16 cellular contexts compared by ENCODE assay signal in genomic region chr4:185013715-185014114, GRCh38. TPM values are rescaled to one million over a fixed set of nuclear protein-coding genes. Genes with fewer than 3 reads are reported as not detected.
DNase-seq lines count a peak whose midpoint lies in the region; TF ChIP-seq lines count a peak whose summit lies in the region.
"Had no signal": no experiment of that assay in that cellular context is flagged by ENCODE, and none has a peak within 500 bp of the region (broad histone marks: within the 10 kb centered on the region; RNA-seq: fewer than 3 reads in every experiment).

No MANE protein-coding gene starts in this region.

- H3K23ac ChIP-seq in H9 (ENCODE audit: insufficient read length, low read depth, low read length) (no peak overlapping the region), mesendoderm (ENCODE audit: low read length) (no peak overlapping the region)

- H2AFZ ChIP-seq in H9 (ENCODE audit: low read length) (no peak overlapping the region), osteoblast (ENCODE audit: low read length) (no peak overlapping the region)

- no peak overlapping the region for H2BK15ac ChIP-seq in H9 (ENCODE audit: low read depth, low read length)
- H2BK15ac ChIP-seq in mesendoderm (replicated peaks; ENCODE audit: low read depth) = no peak overlapping the region

- H4K8ac ChIP-seq in H9 (replicated peaks; ENCODE audit: insufficient read length, low read depth, low read length) (no peak overlapping the region), mesendoderm (ENCODE audit: low read depth, low read length) (no peak overlapping the region)

- H3K4me1 ChIP-seq in H9 (ENCODE audit: insufficient read depth, low read length) = peaks cover 2% of the 10 kb centered on the region; the same call in 1 of the 2 replicates
- H3K4me1 ChIP-seq in osteoblast (ENCODE audit: insufficient read depth, low read length) = no peaks in the 10 kb centered on the region
- H3K4me1 ChIP-seq in ovary (ENCODE audit: insufficient read depth) = no peaks in the 10 kb centered on the region
- H3K4me1 ChIP-seq in mesendoderm (ENCODE audit: control insufficient read depth, low read depth, low read length) = peaks cover 2% of the 10 kb centered on the region
- H3K4me1 ChIP-seq: A549 had no signal

- H2BK120ac ChIP-seq in H9 (ENCODE audit: low read depth, low read length, poor library complexity, severe bottlenecking) = no peak overlapping the region
- H2BK120ac ChIP-seq in mesendoderm (ENCODE audit: low read depth, low read length) = no peak overlapping the region

- H2BK5ac ChIP-seq in H9 (ENCODE audit: insufficient read length, low read length) (no peak overlapping the region), mesendoderm (ENCODE audit: low read length) (no peak overlapping the region)

- H3K4ac ChIP-seq in H9 (ENCODE audit: low read depth, low read length) (no peak overlapping the region), mesendoderm (ENCODE audit: low read depth, low read length) (no peak overlapping the region)

- peaks cover 3% of the 10 kb centered on the region for H3K36me3 Mint-ChIP-seq in activated CD4-positive, alpha-beta T cell treated with anti-CD3 and anti-CD28 coated beads, Interleukin-2, amount 10 ng/mL, durations not matched to agents 24 days and 14 days (ENCODE audit: low read depth)
- no peaks in the 10 kb centered on the region for H3K36me3 Mint-ChIP-seq in H9 (ENCODE audit: insufficient read depth in 1 of 3, low read depth in 3 of 3)
- H3K36me3 Mint-ChIP-seq in brain = no peaks in the 10 kb centered on the region
- H3K36me3 Mint-ChIP-seq: CD14-positive monocyte had no signal

- no peaks in the 10 kb centered on the region for H3K36me3 ChIP-seq in osteoblast (ENCODE audit: insufficient read depth, low read length)
- no peaks in the 10 kb centered on the region for H3K36me3 ChIP-seq in ovary
- H3K36me3 ChIP-seq in mesendoderm (ENCODE audit: control insufficient read depth, insufficient read depth, low read length) = no peaks in the 10 kb centered on the region

- no peaks in the 10 kb centered on the region for H3K9me3 Mint-ChIP-seq in activated CD4-positive, alpha-beta T cell treated with anti-CD3 and anti-CD28 coated beads, Interleukin-2, amount 10 ng/mL, durations not matched to agents 24 days and 14 days
- H3K9me3 Mint-ChIP-seq in H9 = peaks cover 0 to 6% of the 10 kb centered on the region in 2 experiments; a peak in 3 of 5 replicates
- H3K9me3 Mint-ChIP-seq in brain = peaks cover 0 to 16% (median 0%) of the 10 kb centered on the region in 5 experiments

- peaks cover 15% of the 10 kb centered on the region for H3K23me2 ChIP-seq in H9 (ENCODE audit: insufficient read length, low read depth, low read length, poor library complexity, severe bottlenecking)

- no peak overlapping the region for H2BK12ac ChIP-seq in H9 (ENCODE audit: insufficient read length, low read depth, low read length)

- peaks cover 86% of the 10 kb centered on the region for H3K27me3 Mint-ChIP-seq in activated CD4-positive, alpha-beta T cell treated with anti-CD3 and anti-CD28 coated beads, Interleukin-2, amount 10 ng/mL, durations not matched to agents 24 days and 14 days
- H3K27me3 Mint-ChIP-seq in H9 (ENCODE audit: low read depth) (peaks cover 100% of the 10 kb centered on the region), brain (peaks cover 94% of the 10 kb centered on the region)

- TF ChIP-seq EP300 in ovary (IDR thresholded peaks at IDR 0.05) = no peak

- no peak overlapping the region for H3K56ac ChIP-seq in H9 (ENCODE audit: insufficient read length, low read depth, low read length)
- no peak overlapping the region for H3K56ac ChIP-seq in mesendoderm (ENCODE audit: low read length)

- no peak overlapping the region for H3K14ac ChIP-seq in H9 (ENCODE audit: insufficient read depth, low read length)

- intact Hi-C loops in activated CD4-positive, alpha-beta T cell treated with anti-CD3 and anti-CD28 coated beads, Interleukin-2, amount 10 ng/mL, durations not matched to agents 24 days and 14 days (cut with micrococcal nuclease) = loop anchor here (2.0 to 10.0 kb wide), 3 partner anchors 115 to 1711 kb away; partner anchors contain the start of gene FAT1
- intact Hi-C loops in ovary (cut with DNase I) = no loop called here

- no peaks in the 10 kb centered on the region for H3K9me3 ChIP-seq in H9 (ENCODE audit: control insufficient read depth, low read depth, low read length)
- no peaks in the 10 kb centered on the region for H3K9me3 ChIP-seq in osteoblast (ENCODE audit: low read depth, low read length)
- no peaks in the 10 kb centered on the region for H3K9me3 ChIP-seq in ovary
- H3K9me3 ChIP-seq: A549, Caco-2 had no signal

- H2AK5ac ChIP-seq in H9 (ENCODE audit: insufficient read length, low read length) (no peak overlapping the region), mesendoderm (ENCODE audit: low read length) (no peak overlapping the region)

- H3K4me1 Mint-ChIP-seq in activated CD4-positive, alpha-beta T cell treated with anti-CD3 and anti-CD28 coated beads, Interleukin-2, amount 10 ng/mL, durations not matched to agents 24 days and 14 days = peaks cover 11% of the 10 kb centered on the region
- H3K4me1 Mint-ChIP-seq in H9 (peaks cover 37 to 49% of the 10 kb centered on the region in 2 experiments), brain (peaks cover 50% of the 10 kb centered on the region)

- no peak overlapping the region for H3K9ac ChIP-seq in H9 (ENCODE audit: extremely low read depth, insufficient read length, low read length)
- no peak overlapping the region for H3K9ac ChIP-seq in mesendoderm (ENCODE audit: low read length)

- TF ChIP-seq CTCF in H9 (conservative IDR thresholded peaks at IDR 0.05) (no peak), brain (conservative IDR thresholded peaks at IDR 0.05) (no peak), osteoblast (IDR thresholded peaks at IDR 0.05; ENCODE audit: extremely low read depth, low read depth, low read length) (no peak), ovary (IDR thresholded peaks at IDR 0.05) (no peak)

- H3K27ac ChIP-seq in H9 (ENCODE audit: insufficient read length, low read depth, low read length) (no peak overlapping the region), osteoblast (ENCODE audit: low read depth, low read length) (no peak overlapping the region), ovary (no peak overlapping the region), mesendoderm (ENCODE audit: low read depth, low read length) (no peak overlapping the region)
- H3K27ac ChIP-seq: A549 had no signal

- H3K79me2 ChIP-seq in H9 (ENCODE audit: insufficient read depth, low read length) (no peaks in the 10 kb centered on the region), osteoblast (ENCODE audit: insufficient read depth, low read length) (no peaks in the 10 kb centered on the region), mesendoderm (ENCODE audit: control insufficient read depth, insufficient read depth, low read length) (no peaks in the 10 kb centered on the region)

- H3K4me3 ChIP-seq in osteoblast (ENCODE audit: insufficient read depth, low read length) = no peak overlapping the region
- no peak overlapping the region for H3K4me3 ChIP-seq in ovary
- no peak overlapping the region for H3K4me3 ChIP-seq in mesendoderm (ENCODE audit: low read length)
- H3K4me3 ChIP-seq: A549 had no signal

- H2BK20ac ChIP-seq in H9 (ENCODE audit: low read depth, low read length, poor library complexity, severe bottlenecking) = no peak overlapping the region

- H3T11ph ChIP-seq in H9 (ENCODE audit: low read length) = no peak overlapping the region

- no peak for DNase-seq in activated CD4-positive, alpha-beta T cell treated with anti-CD3 and anti-CD28 coated beads, Interleukin-2, amount 10 ng/mL, durations not matched to agents 24 days and 14 days
- no peak for DNase-seq in activated CD4-positive, alpha-beta T cell treated with anti-CD3 and anti-CD28 coated beads, Interleukin-2, amount 50 U/mL, for 4 hours
- DNase-seq in H9 (no peak), osteoblast (ENCODE audit: insufficient read length, low spot score, missing footprints) (no peak), ovary (no peak), dermis blood vessel endothelial cell (no peak), mesendoderm (no peak)
- DNase-seq: Caco-2, DMS53, NCI-H1417 treated with DMSO at 0.1 percent for 48 hours, NCI-H2029 treated with DMSO at 0.1 percent for 48 hours, NCI-H524, SHP77 treated with DMSO at 0.1 percent for 48 hours had no signal

- no CpG with 5 or more reads among the region's 8 CpGs for WGBS in H9 (ENCODE audit: extremely low coverage, insufficient read length, low lambda C conversion rate)
- WGBS in ovary, 3 donors = 16 to 44% (median 41%) methylated on average over 8 of the region's 8 CpGs
- WGBS in mesendoderm (ENCODE audit: extremely low coverage, insufficient coverage, low lambda C conversion rate) = no CpG with 5 or more reads among the region's 8 CpGs

- H3K79me1 ChIP-seq in H9 (ENCODE audit: insufficient read depth, low read depth, low read length, poor library complexity, severe bottlenecking) (no peaks in the 10 kb centered on the region), mesendoderm (ENCODE audit: low read length) (no peaks in the 10 kb centered on the region)

- no peak overlapping the region for H4K5ac ChIP-seq in H9 (ENCODE audit: insufficient read length, low read depth, low read length)
- H4K5ac ChIP-seq in mesendoderm (ENCODE audit: low read length) = no peak overlapping the region

- peak overlapping the region; percentile 0 for H3K4me2 ChIP-seq in H9 (ENCODE audit: insufficient read depth, insufficient read length, low read length)
- peak overlapping the region; percentile 5 for H3K4me2 ChIP-seq in osteoblast (ENCODE audit: insufficient read depth, low read length)
- no peak overlapping the region for H3K4me2 ChIP-seq in mesendoderm (ENCODE audit: low read length)
- H3K4me2 ChIP-seq: A549 had no signal

- no peak overlapping the region for H3K27ac Mint-ChIP-seq in activated CD4-positive, alpha-beta T cell treated with anti-CD3 and anti-CD28 coated beads, Interleukin-2, amount 10 ng/mL, durations not matched to agents 24 days and 14 days
- H3K27ac Mint-ChIP-seq in H9 (no peak overlapping the region), brain (no peak overlapping the region)
- H3K27ac Mint-ChIP-seq: CD14-positive monocyte had no signal

- no peak overlapping the region for H3K18ac ChIP-seq in H9 (ENCODE audit: insufficient read length, low read depth, low read length)
- H3K18ac ChIP-seq in mesendoderm (ENCODE audit: low read length) = no peak overlapping the region

- no peak overlapping the region for H4K91ac ChIP-seq in H9 (ENCODE audit: insufficient read length, low read depth, low read length)

- H4K20me1 ChIP-seq in H9 (ENCODE audit: control insufficient read depth, insufficient read depth, insufficient read length) (no peaks in the 10 kb centered on the region), osteoblast (ENCODE audit: insufficient read depth, low read length) (no peaks in the 10 kb centered on the region)

- TF ChIP-seq POLR2A in ovary (IDR thresholded peaks at IDR 0.05) = no peak

- H3K4me3 Mint-ChIP-seq in activated CD4-positive, alpha-beta T cell treated with anti-CD3 and anti-CD28 coated beads, Interleukin-2, amount 10 ng/mL, durations not matched to agents 24 days and 14 days = peak overlapping the region; percentile 12
- H3K4me3 Mint-ChIP-seq in H9 (peak overlapping the region in 1 of 2 experiments; percentile 41; a peak in 1 of 5 replicates), brain (peak overlapping the region in 3 of 5 experiments; percentile 5 to 19 (median 17))

- H3K27me3 ChIP-seq in H9 (ENCODE audit: insufficient read depth, low read length) = peaks cover 62% of the 10 kb centered on the region
- H3K27me3 ChIP-seq in osteoblast (ENCODE audit: insufficient read depth, low read length) = peaks cover 80% of the 10 kb centered on the region
- H3K27me3 ChIP-seq in ovary = no peaks in the 10 kb centered on the region
- peaks cover 51% of the 10 kb centered on the region for H3K27me3 ChIP-seq in mesendoderm (ENCODE audit: insufficient read depth, low read length, poor library complexity)

RNA-seq across cellular contexts. Expression of gene HELT, which starts 4.6 kb away (rescaled TPM):
- not detected in 2 replicates for total RNA-seq in activated CD4-positive, alpha-beta T cell treated with anti-CD3 and anti-CD28 coated beads, Interleukin-2, amount 10 ng/mL, durations not matched to agents 24 days and 14 days
- total RNA-seq in H9 (2021) = not detected in 2 replicates
- polyA plus RNA-seq in brain (ENCODE audit: insufficient read depth, low read depth, low replicate concordance) = not detected
- total RNA-seq in osteoblast = not detected in 2 replicates
- not detected for total RNA-seq in ovary
- not detected for polyA plus RNA-seq in ovary
- not detected in 2 replicates for total RNA-seq in dermis blood vessel endothelial cell
- polyA plus RNA-seq in mesendoderm (2013, experiment 1 of 2) = not detected
- polyA plus RNA-seq in mesendoderm (2013, experiment 2 of 2) = not detected
- total RNA-seq: Caco-2 had no signal
- polyA plus RNA-seq: A549, CD14-positive monocyte had no signal
